35 cellular contexts compared by ENCODE assay signal in the genomic region with DNA sequence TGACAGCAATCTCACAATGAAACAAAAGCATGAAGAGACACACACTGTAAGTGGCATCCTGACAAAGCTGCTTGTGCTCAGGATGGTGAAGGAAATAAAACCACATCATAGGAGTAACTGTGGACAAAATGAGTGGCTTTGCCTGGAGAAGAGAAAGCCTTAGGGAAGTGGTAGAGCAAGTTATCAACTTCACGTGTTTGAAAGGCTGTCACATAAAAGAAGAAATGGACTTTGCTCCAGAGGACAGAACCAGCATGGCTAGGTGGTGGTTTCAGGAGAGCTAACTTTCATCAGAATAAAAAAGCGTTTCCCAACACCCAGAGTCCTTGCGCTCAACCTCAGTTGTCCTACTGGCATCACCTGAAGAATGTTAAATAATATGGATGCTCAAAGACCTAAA.
"Had no signal": no experiment of that assay in that cellular context is flagged by ENCODE, and none has a peak within 500 bp of the region (broad histone marks: within the 10 kb centered on the region; RNA-seq: fewer than 3 reads in every experiment).

No MANE protein-coding gene starts in this region.

- H3K4me3 ChIP-seq: adrenal gland, body of pancreas, breast epithelium, PC-9 had no signal

- H3K4me1 ChIP-seq: breast epithelium had no signal

- H3K9me3 ChIP-seq: adrenal gland, body of pancreas, breast epithelium had no signal

- H3K27me3 ChIP-seq: adrenal gland, body of pancreas, breast epithelium had no signal

- H3K27ac ChIP-seq: adrenal gland, breast epithelium, PC-9, RWPE1, VCaP had no signal

- H3K4me2 ChIP-seq: PC-9 had no signal

- ATAC-seq: activated naive CD4-positive, alpha-beta T cell treated with anti-CD3 and anti-CD28 coated beads, Interleukin-2, amount 50 U/mL, for 72 hours; activated T-cell treated with anti-CD3 and anti-CD28 coated beads, Interleukin-2, amount 50 U/mL, for 4 hours; body of pancreas; Right ventricle myocardium inferior; SK-N-SH treated with all-trans-retinoic acid at 6 μM for 48 hours had no signal

- DNase-seq: activated B cell treated with CpG ODN at 0.5 μM for 24 hours; activated CD4-positive, alpha-beta memory T cell treated with anti-CD3 and anti-CD28 coated beads for 36 hours; activated CD4-positive, alpha-beta T cell treated with anti-CD3 and anti-CD28 coated beads for 4 hours; activated CD4-positive, alpha-beta T cell treated with anti-CD3 and anti-CD28 coated beads, Interleukin-2, amount 50 U/mL, for 1 hour; activated CD4-positive, CD25-positive, alpha-beta regulatory T cell treated with anti-CD3 and anti-CD28 coated beads, Interleukin-2, amount 50 U/mL, for 72 hours; activated CD8-positive, alpha-beta memory T cell treated with anti-CD3 and anti-CD28 coated beads, Interleukin-2, amount 50 U/mL, for 4 hours; activated gamma-delta T cell treated with Interleukin-2 at 50 U/mL for 16 hours; activated naive CD4-positive, alpha-beta T cell treated with anti-CD3 and anti-CD28 coated beads for 36 hours; activated T-cell treated with anti-CD3 and anti-CD28 coated beads for 4 hours; activated T-cell treated with anti-CD3 and anti-CD28 coated beads, Interleukin-2, amount 50 U/mL, for 4 hours; adrenal gland; body of pancreas; Karpas-422; NCI-H1092; NCI-H1436 treated with DMSO at 0.1 percent for 48 hours; NCI-H1694 treated with DMSO at 0.1 percent for 48 hours; NCI-H2029; NCI-H2171 treated with DMSO at 0.1 percent for 48 hours; NCI-H2227 treated with DMSO at 0.1 percent for 48 hours; NCI-H446; NCI-H524; NCI-H69; PC-9; SIG-M5; T-helper 1 cell; T-helper 2 cell; T-helper 9 cell had no signal

- H2AFZ ChIP-seq: PC-9 had no signal

- FAIRE-seq: astrocyte, RCC 7860 had no signal

- H3K36me3 ChIP-seq: adrenal gland, breast epithelium had no signal
